Comparison of ENCODE assay signal across 8 cellular contexts in the genomic region with DNA sequence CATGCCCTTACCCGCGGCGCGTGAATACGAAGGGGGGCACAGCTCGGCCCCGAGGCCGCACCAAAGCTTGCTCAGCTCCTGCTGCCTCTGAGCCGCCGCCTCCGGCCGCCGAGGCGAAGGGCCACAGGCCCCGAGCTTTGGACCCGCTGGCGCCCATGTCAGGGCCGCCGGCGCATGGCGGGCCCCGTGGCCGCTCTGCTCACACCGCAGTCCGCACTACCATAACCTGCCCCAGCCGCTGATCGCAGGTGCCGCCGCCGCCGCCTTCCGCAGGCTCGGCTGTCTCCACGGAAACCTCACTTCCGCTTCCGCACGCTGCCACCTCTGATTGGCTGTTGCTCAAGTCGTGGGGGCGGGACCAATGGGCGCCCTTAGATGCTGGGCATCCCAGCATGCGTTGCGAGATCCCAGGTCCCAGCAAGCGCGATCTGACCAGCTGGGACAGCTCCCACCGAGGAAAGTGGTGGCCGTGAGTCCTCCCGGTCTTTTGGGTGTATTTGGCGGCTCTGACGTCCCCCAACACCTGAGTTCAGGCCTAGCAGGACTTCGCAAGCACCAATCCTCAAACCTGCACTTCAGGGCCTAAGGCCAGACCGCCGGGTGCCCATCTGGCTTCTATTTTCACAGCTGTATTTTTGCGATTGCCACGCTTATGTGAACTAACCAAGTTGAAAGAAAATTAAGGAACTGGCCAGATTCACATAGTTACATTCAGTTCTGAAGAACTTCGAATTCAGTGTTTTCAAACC. TPM values are rescaled to one million over a fixed set of nuclear protein-coding genes. Genes with fewer than 3 reads are reported as not detected.
DNase-seq lines count a peak whose midpoint lies in the region; ATAC-seq and TF ChIP-seq lines count a peak whose summit lies in the region.

Gene TUSC2 (minus strand): TSS at position 281 of the 749 bp plus-strand sequence. CDS start 124 bp downstream, at position 157.

- WGBS in liver, result 1% methylated on average over 55 of the region's 55 CpGs

- peak within 1 kb of the TSS; percentile 98 for H3K4me2 ChIP-seq in BLaER1

- H3K27me3 ChIP-seq in BLaER1 (no peaks in the 10 kb centered on the region), liver (ENCODE audit: control insufficient read depth in 4 of 4, insufficient read depth in 4 of 4, low read length in 3 of 4) (no peaks in the 10 kb centered on the region)

- H3K4me1 ChIP-seq in BLaER1, result peaks cover 35% of the 10 kb centered on the region
- peaks cover 2 to 51% (median 34%) of the 10 kb centered on the region in 4 donors for H3K4me1 ChIP-seq in liver (ENCODE audit: control insufficient read depth in 4 of 4, insufficient read depth in 4 of 4, low read length in 3 of 4)

- peaks cover 73% of the 10 kb centered on the region for H3K36me3 ChIP-seq in BLaER1
- H3K36me3 ChIP-seq in liver (ENCODE audit: control insufficient read depth in 4 of 4, insufficient read depth in 3 of 4, low read depth in 1 of 4, low read length in 3 of 4), result peaks cover 4 to 34% (median 17%) of the 10 kb centered on the region in 4 donors

- DNase-seq in NCI-H748 treated with DMSO at 0.1 percent for 48 hours (lab: John Stamatoyannopoulos, UW) (peak; percentile 77), dermis blood vessel endothelial cell (peak; percentile 98)
- peak; percentile 84 to 94 for DNase-seq in activated CD4-positive, alpha-beta T cell treated with anti-CD3 and anti-CD28 coated beads, Interleukin-2, amount 50 U/mL, for 24 hours (ENCODE audit: low read depth in 1 of 2, low spot score in 1 of 2)
- peak; percentile 96 for DNase-seq in stimulated activated CD4-positive, alpha-beta T cell treated with anti-CD3 and anti-CD28 coated beads, Interleukin-4, amount 100 ng/mL, for 24 hours

- peak; percentile 89 for ATAC-seq in GM19328 (IDR thresholded peaks at IDR 0.05; ENCODE audit: unreplicated experiment)
- ATAC-seq in HG03520 (IDR thresholded peaks at IDR 0.05; ENCODE audit: unreplicated experiment), result peak; percentile 72

- peak within 1 kb of the TSS; percentile 87 for H3K27ac ChIP-seq in BLaER1
- H3K27ac ChIP-seq in liver (ENCODE audit: low read depth in 1 of 2, low read length in 2 of 2), result peak within 1 kb of the TSS; percentile 72 to 74

- H3K9me3 ChIP-seq in BLaER1 (no peaks in the 10 kb centered on the region), liver (ENCODE audit: control insufficient read depth in 4 of 4, low read length in 3 of 4) (no peaks in the 10 kb centered on the region)

- TF ChIP-seq CTCF in liver (IDR thresholded peaks at IDR 0.05; ENCODE audit: low read depth, low read length, missing input control), result no peak

- H3K9ac ChIP-seq in BLaER1, result peak within 1 kb of the TSS; percentile 90
- H3K9ac ChIP-seq in liver (ENCODE audit: low read depth in 1 of 2, low read length in 2 of 2), result peak within 1 kb of the TSS; percentile 63 to 75

- peak within 1 kb of the TSS; percentile 87 for H3K4me3 ChIP-seq in BLaER1
- H3K4me3 ChIP-seq in liver (ENCODE audit: low read depth in 1 of 3, low read length in 3 of 3), result peak within 1 kb of the TSS; percentile 82 to 87 (median 83)

- peaks cover 52% of the 10 kb centered on the region for H4K20me1 ChIP-seq in BLaER1

- no peak for TF ChIP-seq RAD21 in liver (IDR thresholded peaks at IDR 0.05)

TF ChIP-seq in liver, 16 proteins besides CTCF, POLR2A, EP300 and RAD21:
- TF ChIP-seq MAX (IDR thresholded peaks at IDR 0.05), result peak; percentile 55
- TF ChIP-seq ZBTB33 (IDR thresholded peaks at IDR 0.05), result no peak
- no peak for TF ChIP-seq HNF4G (IDR thresholded peaks at IDR 0.05)
- peak; percentile 74 for TF ChIP-seq REST (IDR thresholded peaks at IDR 0.05)
- no peak for TF ChIP-seq NR2F2 (IDR thresholded peaks at IDR 0.05)
- TF ChIP-seq FOXA1 (IDR thresholded peaks at IDR 0.05), result no peak
- TF ChIP-seq HNF4A (conservative IDR thresholded peaks at IDR 0.05), result no peak
- no peak for TF ChIP-seq TAF1 (conservative IDR thresholded peaks at IDR 0.05)
- TF ChIP-seq FOXA2 (IDR thresholded peaks at IDR 0.05), result no peak
- TF ChIP-seq ATF3 (IDR thresholded peaks at IDR 0.05), result no peak
- peak; percentile 63 for TF ChIP-seq SP1 (IDR thresholded peaks at IDR 0.05)
- peak; percentile 75 to 95 for TF ChIP-seq GABPA (IDR thresholded peaks at IDR 0.05 in 1 of 2, conservative IDR thresholded peaks at IDR 0.05 in 1 of 2)
- no peak for TF ChIP-seq JUND (IDR thresholded peaks at IDR 0.05)
- peak; percentile 75 for TF ChIP-seq YY1 (IDR thresholded peaks at IDR 0.05)
- peak in 1 of 2 donors; percentile 83 for TF ChIP-seq EGR1 (IDR thresholded peaks at IDR 0.05; ENCODE audit: low read depth in 2 of 2)
- no peak for TF ChIP-seq RXRA (IDR thresholded peaks at IDR 0.05)

RNA-seq across cellular contexts. Expression of gene TUSC2, which starts in this region (rescaled TPM):
- 19.7 and 20.8 TPM in 2 replicates for total RNA-seq in dermis blood vessel endothelial cell
- total RNA-seq in liver, result 10 to 100 TPM; 12.7 to 14.3 TPM
- polyA plus RNA-seq in liver, result 10 to 100 TPM; 29.0 to 37.7 TPM

Comparison
In these comparisons a context has a peak if more than half of its experiments do, and no peak if none do; other contexts are left out.
1. Peak in every context shown above with its lines: DNase-seq, ATAC-seq, H3K4me3 ChIP-seq and H3K27ac ChIP-seq.